ENCODE assay signal across 9 cellular contexts in genomic region chr12:12610711-12611110, GRCh38. TPM values are rescaled to one million over a fixed set of nuclear protein-coding genes. Genes with fewer than 3 reads are reported as not detected.
DNase-seq lines count a peak whose midpoint lies in the region; ATAC-seq and TF ChIP-seq lines count a peak whose summit lies in the region.
"Had no signal": no experiment of that assay in that cellular context is flagged by ENCODE, and none has a peak within 500 bp of the region (broad histone marks: within the 10 kb centered on the region; RNA-seq: fewer than 3 reads in every experiment).

No MANE protein-coding gene starts in this region.

- no peak for TF ChIP-seq POLR2A in tibial nerve (IDR thresholded peaks at IDR 0.05)

- H3K27me3 ChIP-seq in mesenchymal stem cell (ENCODE audit: control insufficient read depth in 1 of 2, insufficient read depth in 1 of 2, low read length in 2 of 2): no peaks in the 10 kb centered on the region
- H3K27me3 ChIP-seq in tibial nerve: no peaks in the 10 kb centered on the region
- H3K27me3 ChIP-seq: BE2C had no signal

- WGBS in mesenchymal stem cell: over 99% methylated on average over 4 of the region's 4 CpGs
- 93 to 94% methylated on average over 4 of the region's 4 CpGs for WGBS in tibial nerve, 2 donors

- peaks cover 4% of the 10 kb centered on the region for H3K4me1 ChIP-seq in mesenchymal stem cell (ENCODE audit: control insufficient read depth, insufficient read depth, low read depth, low read length)
- peaks cover 0 to 56% (median 21%) of the 10 kb centered on the region in 4 donors for H3K4me1 ChIP-seq in tibial nerve
- H3K4me1 ChIP-seq: BE2C had no signal

- no peak overlapping the region for H2AFZ ChIP-seq in mesenchymal stem cell (ENCODE audit: low read depth, low read length)

- H3K4me1 Mint-ChIP-seq in activated naive CD4-positive, alpha-beta T cell treated with anti-CD3 and anti-CD28 coated beads for 36 hours (ENCODE audit: low read depth): peaks cover 54% of the 10 kb centered on the region

- no peak overlapping the region for H3K4me2 ChIP-seq in mesenchymal stem cell (ENCODE audit: low read length, poor library complexity, severe bottlenecking)

- H2BK120ac ChIP-seq in mesenchymal stem cell (ENCODE audit: low read depth, low read length): peak overlapping the region; percentile 8

- no peak overlapping the region for H3K23ac ChIP-seq in mesenchymal stem cell (ENCODE audit: low read length in 2 of 2)

- peak overlapping the region; percentile 6 for H2AK5ac ChIP-seq in mesenchymal stem cell (ENCODE audit: low read length, severe bottlenecking)

- CTCF ChIA-PET in activated naive CD4-positive, alpha-beta T cell treated with anti-CD3 and anti-CD28 coated beads for 36 hours (lab: Charles Lee): no interaction called here

- peak overlapping the region; percentile 90 for H3K9ac ChIP-seq in mesenchymal stem cell (ENCODE audit: low read length)

- peak overlapping the region; percentile 87 for H4K8ac ChIP-seq in mesenchymal stem cell (ENCODE audit: low read length)

- H3K79me1 ChIP-seq in mesenchymal stem cell (replicated peaks; ENCODE audit: low read length, poor library complexity, severe bottlenecking): peaks cover 12% of the 10 kb centered on the region

- H3K9me3 ChIP-seq in mesenchymal stem cell (ENCODE audit: control insufficient read depth, low read length): no peaks in the 10 kb centered on the region
- no peaks in the 10 kb centered on the region for H3K9me3 ChIP-seq in tibial nerve
- H3K9me3 ChIP-seq: BE2C had no signal

- H3K4ac ChIP-seq in mesenchymal stem cell (ENCODE audit: low read depth in 1 of 2, low read length in 2 of 2): no peak overlapping the region

- no peaks in the 10 kb centered on the region for H3K27me3 Mint-ChIP-seq in activated naive CD4-positive, alpha-beta T cell treated with anti-CD3 and anti-CD28 coated beads for 36 hours (ENCODE audit: low read depth)

- no peak overlapping the region for H2BK5ac ChIP-seq in mesenchymal stem cell (ENCODE audit: low read depth, low read length, poor library complexity, severe bottlenecking)

- H3K9me3 Mint-ChIP-seq in activated naive CD4-positive, alpha-beta T cell treated with anti-CD3 and anti-CD28 coated beads for 36 hours: no peaks in the 10 kb centered on the region

- TF ChIP-seq CTCF in tibial nerve (IDR thresholded peaks at IDR 0.05): no peak

- no peak for TF ChIP-seq EP300 in tibial nerve (IDR thresholded peaks at IDR 0.05)

- H3K36me3 Mint-ChIP-seq in activated naive CD4-positive, alpha-beta T cell treated with anti-CD3 and anti-CD28 coated beads for 36 hours (ENCODE audit: low read depth): peaks cover 13% of the 10 kb centered on the region

- ATAC-seq in left colon: no peak
- ATAC-seq in HG02840 (IDR thresholded peaks at IDR 0.05; ENCODE audit: low FRiP score, unreplicated experiment): no peak

- no peak overlapping the region for H4K91ac ChIP-seq in mesenchymal stem cell (ENCODE audit: low read length)

- H3K27ac ChIP-seq in angular gyrus (ENCODE audit: low read depth, low read length): peak overlapping the region; percentile 96
- H3K27ac ChIP-seq in mesenchymal stem cell (ENCODE audit: low read length, poor library complexity, severe bottlenecking): peak overlapping the region; percentile 88
- peak overlapping the region; percentile 92 to 99 (median 98) for H3K27ac ChIP-seq in tibial nerve

- DNase-seq in activated naive CD4-positive, alpha-beta T cell treated with anti-CD3 and anti-CD28 coated beads for 36 hours: no peak
- DNase-seq in activated naive CD4-positive, alpha-beta T cell (lab: John Stamatoyannopoulos, UW): no peak
- DNase-seq in mesenchymal stem cell (no peak), tibial nerve (ENCODE audit: low spot score in 2 of 2) (no peak), left colon (no peak), NAMALWA (ENCODE audit: low spot score) (no peak)

- intact Hi-C loops in activated naive CD4-positive, alpha-beta T cell treated with anti-CD3 and anti-CD28 coated beads for 36 hours (cut with micrococcal nuclease): loop anchor here (1.0 to 10.0 kb wide), 8 partner anchors 27 to 284 kb away; partner anchors contain the start of genes BORCS5, CDKN1B, GPR19 and GPRC5A
- intact Hi-C loops in left colon (cut with DNase I, micrococcal nuclease): no loop called here

- peaks cover 0 to 5% of the 10 kb centered on the region in 2 experiments for H3K36me3 ChIP-seq in mesenchymal stem cell (ENCODE audit: control insufficient read depth in 1 of 2, insufficient read depth in 2 of 2, low read depth in 1 of 2, low read length in 2 of 2)
- peaks cover 0 to 4% (median 3%) of the 10 kb centered on the region in 3 donors for H3K36me3 ChIP-seq in tibial nerve
- H3K36me3 ChIP-seq: BE2C had no signal

- no peak overlapping the region for H2BK12ac ChIP-seq in mesenchymal stem cell (ENCODE audit: low read length in 2 of 2)

- H3K4me3 Mint-ChIP-seq in activated naive CD4-positive, alpha-beta T cell treated with anti-CD3 and anti-CD28 coated beads for 36 hours: peak overlapping the region; percentile 88

- H3K27ac Mint-ChIP-seq in activated naive CD4-positive, alpha-beta T cell treated with anti-CD3 and anti-CD28 coated beads for 36 hours: peak overlapping the region; percentile 99

- H3K4me3 ChIP-seq in mesenchymal stem cell (ENCODE audit: insufficient read depth in 1 of 2, low read depth in 1 of 2, low read length in 2 of 2): peak overlapping the region in 1 of 2 experiments; percentile 96
- peak overlapping the region in 1 of 4 donors; percentile 90 for H3K4me3 ChIP-seq in tibial nerve

- H2BK15ac ChIP-seq in mesenchymal stem cell (ENCODE audit: low read depth, poor library complexity, severe bottlenecking): no peak overlapping the region

- H3K14ac ChIP-seq in mesenchymal stem cell (ENCODE audit: low read length in 2 of 2): no peak overlapping the region

- peak overlapping the region in 1 of 2 experiments; percentile 0 for H3K18ac ChIP-seq in mesenchymal stem cell (ENCODE audit: low read depth in 1 of 2, low read length in 2 of 2)

RNA-seq across cellular contexts. Expression of gene CREBL2, which starts 1.0 kb away (rescaled TPM):
- 10 to 100 TPM; 15.6 to 16.1 TPM for total RNA-seq in activated naive CD4-positive, alpha-beta T cell treated with anti-CD3 and anti-CD28 coated beads for 36 hours
- 18.3 TPM for polyA plus RNA-seq in mesenchymal stem cell (2013, experiment 1 of 2)
- polyA plus RNA-seq in mesenchymal stem cell (2013, experiment 2 of 2): 19.9 TPM
- 10 to 100 TPM; 39.9 to 74.7 (median 52.9) TPM for total RNA-seq in tibial nerve
- total RNA-seq in left colon: 10 to 100 TPM; 25.6 to 28.1 TPM

RNA-seq across cellular contexts. Expression of gene DUSP16, which starts 48.0 kb away (rescaled TPM):
- 10 to 100 TPM; 45.7 to 47.2 TPM for total RNA-seq in activated naive CD4-positive, alpha-beta T cell treated with anti-CD3 and anti-CD28 coated beads for 36 hours
- polyA plus RNA-seq in mesenchymal stem cell (2013, experiment 1 of 2): 6.2 TPM
- 6.2 TPM for polyA plus RNA-seq in mesenchymal stem cell (2013, experiment 2 of 2)
- total RNA-seq in tibial nerve (10 to 100 TPM; 16.2 to 23.2 (median 19.1) TPM), left colon (10 to 100 TPM; 38.6 to 73.5 TPM)
